Comparison of ENCODE assay signal across 9 cellular contexts in the genomic region with DNA sequence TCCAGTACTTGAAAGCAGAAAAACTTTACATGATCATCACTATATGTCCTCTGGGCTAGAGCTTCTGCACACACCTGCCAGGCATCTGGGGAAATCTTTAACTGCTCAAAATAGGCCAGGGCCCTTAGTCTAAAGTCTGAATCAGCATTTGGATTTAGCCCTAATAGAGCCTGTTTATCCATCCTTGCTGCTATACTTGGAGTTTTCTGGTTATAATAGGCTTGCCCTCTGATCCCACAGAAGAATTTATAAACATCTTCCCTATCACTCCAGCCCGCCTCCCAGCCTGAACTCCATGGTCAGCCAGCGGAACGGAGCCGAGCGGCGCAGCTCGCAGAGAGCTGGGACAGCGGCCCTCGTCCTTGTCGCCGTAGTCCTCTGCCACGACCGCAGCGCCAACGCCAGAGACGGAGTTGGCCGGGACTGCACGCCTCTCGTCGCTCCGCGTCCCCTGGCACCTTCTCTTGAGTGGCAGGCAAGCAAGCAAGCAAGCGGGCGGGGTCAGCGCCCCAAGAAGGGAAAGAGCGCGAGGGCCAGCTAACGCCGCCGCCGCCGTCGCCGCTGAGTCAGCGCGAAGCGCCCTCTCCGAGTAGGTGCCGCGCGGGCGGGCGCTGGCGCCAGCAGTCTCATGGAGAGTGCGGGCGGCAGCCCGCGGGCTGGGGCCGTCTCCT. TPM values are rescaled to one million over a fixed set of nuclear protein-coding genes. Genes with fewer than 3 reads are reported as not detected.
DNase-seq lines count a peak whose midpoint lies in the region; TF ChIP-seq lines count a peak whose summit lies in the region.
"Had no signal": no experiment of that assay in that cellular context is flagged by ENCODE, and none has a peak within 500 bp of the region (broad histone marks: within the 10 kb centered on the region; RNA-seq: fewer than 3 reads in every experiment).

No MANE protein-coding gene starts in this region.

- no peaks in the 10 kb centered on the region for H3K9me3 ChIP-seq in esophagus squamous epithelium
- no peaks in the 10 kb centered on the region for H3K9me3 ChIP-seq in mucosa of stomach (ENCODE audit: control insufficient read depth, low read length)

- intact Hi-C loops in esophagus squamous epithelium (cut with DNase I), result no loop called here

- WGBS in esophagus squamous epithelium, 2 donors, result 1 to 6% methylated on average over 15 to 21 of the region's 49 CpGs

- DNase-seq in NCI-H82 (lab: John Stamatoyannopoulos, UW) (peak; percentile 54), NCI-H82 treated with DMSO at 0.1 percent for 48 hours (lab: John Stamatoyannopoulos, UW; ENCODE audit: unreplicated experiment) (no peak), NCI-H510A treated with DMSO at 0.1 percent for 48 hours (lab: John Stamatoyannopoulos, UW) (peak; percentile 96), activated T-cell treated with anti-CD3 and anti-CD28 coated beads for 48 hours (ENCODE audit: low read depth) (peak; percentile 64), esophagus squamous epithelium (lab: John Stamatoyannopoulos, UW) (no peak), AML-193 (lab: John Stamatoyannopoulos, UW) (no peak)
- DNase-seq in stimulated activated CD8-positive, alpha-beta memory T cell treated with anti-CD3 and anti-CD28 coated beads, Interleukin-7, amount 100 ng/mL, for 24 hours (ENCODE audit: low read depth), result peak; percentile 6

- H3K4me3 ChIP-seq in esophagus squamous epithelium (peak overlapping the region; percentile 26 to 70 (median 44)), mucosa of stomach (ENCODE audit: low read length) (no peak overlapping the region)

- peak overlapping the region; percentile 7 for H3K9ac ChIP-seq in mucosa of stomach (ENCODE audit: low read length)

- H3K36me3 ChIP-seq in esophagus squamous epithelium, result no peaks in the 10 kb centered on the region
- no peaks in the 10 kb centered on the region for H3K36me3 ChIP-seq in mucosa of stomach (ENCODE audit: control insufficient read depth, insufficient read depth, low read length)

- peaks cover 0 to 15% (median 0%) of the 10 kb centered on the region in 4 donors for H3K27me3 ChIP-seq in esophagus squamous epithelium
- H3K27me3 ChIP-seq in mucosa of stomach (ENCODE audit: control insufficient read depth, insufficient read depth, low read length), result no peaks in the 10 kb centered on the region

- TF ChIP-seq CTCF in esophagus squamous epithelium (IDR thresholded peaks at IDR 0.05), result no peak

- peak in 1 of 4 donors; percentile 28 for TF ChIP-seq POLR2A in esophagus squamous epithelium (IDR thresholded peaks at IDR 0.05)

- H3K4me1 ChIP-seq in esophagus squamous epithelium (peaks cover 0 to 37% (median 9%) of the 10 kb centered on the region in 3 donors), mucosa of stomach (ENCODE audit: control insufficient read depth, insufficient read depth, low read length) (peaks cover 6% of the 10 kb centered on the region)

- H3K27ac ChIP-seq in esophagus squamous epithelium, result peak overlapping the region; percentile 57 to 85 (median 76)
- H3K27ac ChIP-seq: epithelial cell of prostate had no signal

RNA-seq across cellular contexts. Expression of a gene that starts 25.4 kb away (rescaled TPM):
- not detected for total RNA-seq in esophagus squamous epithelium

Comparison
In these comparisons a context has a peak if more than half of its experiments do, and no peak if none do; other contexts are left out.
1. DNase-seq: peak in NCI-H82 (single experiment), NCI-H510A treated with DMSO at 0.1 percent for 48 hours (single experiment), activated T-cell treated with anti-CD3 and anti-CD28 coated beads for 48 hours (single experiment) and stimulated activated CD8-positive, alpha-beta memory T cell treated with anti-CD3 and anti-CD28 coated beads, Interleukin-7, amount 100 ng/mL, for 24 hours (single experiment); none in NCI-H82 treated with DMSO at 0.1 percent for 48 hours (single experiment), esophagus squamous epithelium (single experiment) and AML-193 (0 of 2).